ENCODE assay signal across 40 cellular contexts in genomic region chr3:196225086-196225485, GRCh38. TPM values are rescaled to one million over a fixed set of nuclear protein-coding genes. Genes with fewer than 3 reads are reported as not detected.
"Had no signal": no experiment of that assay in that cellular context is flagged by ENCODE, and none has a peak within 500 bp of the region (broad histone marks: within the 10 kb centered on the region; RNA-seq: fewer than 3 reads in every experiment).

No MANE protein-coding gene starts in this region.

- H3K27ac ChIP-seq: body of pancreas, epithelial cell of prostate, esophagus squamous epithelium, gastroesophageal sphincter, WERI-Rb-1 had no signal

- H3K27me3 ChIP-seq: adrenal gland, body of pancreas, esophagus squamous epithelium had no signal

- H3K4me3 Mint-ChIP-seq: activated CD4-positive, alpha-beta memory T cell treated with anti-CD3 and anti-CD28 coated beads for 36 hours; activated CD4-positive, alpha-beta T cell treated with anti-CD3 and anti-CD28 coated beads for 36 hours; activated CD4-positive, alpha-beta T cell treated with anti-CD3 and anti-CD28 coated beads, Interleukin-2, amount 10 ng/mL, durations not matched to agents 24 days and 14 days; activated CD8-positive, alpha-beta memory T cell treated with anti-CD3 and anti-CD28 coated beads, Interleukin-2, amount 10 ng/mL, durations not matched to agents 7 days and 5 days; activated CD8-positive, alpha-beta T cell treated with anti-CD3 and anti-CD28 coated beads, Interleukin-2, amount 10 ng/mL, durations not matched to agents 7 days and 5 days; activated naive CD4-positive, alpha-beta T cell treated with anti-CD3 and anti-CD28 coated beads for 36 hours; activated naive CD4-positive, alpha-beta T cell treated with anti-CD3 and anti-CD28 coated beads, Interleukin-2, amount 50 U/mL, for 24 hours; activated naive CD8-positive, alpha-beta T cell treated with anti-CD3 and anti-CD28 coated beads for 36 hours; activated naive CD8-positive, alpha-beta T cell treated with anti-CD3 and anti-CD28 coated beads, Interleukin-2, amount 50 U/mL, for 24 hours; activated T-helper 1 cell treated with anti-CD3 and anti-CD28 coated beads, Interleukin-12 subunit alpha, Interleukin-12 subunit beta, Interleukin-2, Interleukin-4 antibody, amounts not matched to agents 30 ng/mL and 10 ng/mL and 1 ng/mL, durations not matched to agents 14 hours and 24 hours and 36 hours; T-helper 17 cell; T-helper 2 cell treated with Interferon-gamma antibody and Interleukin-4, amounts not matched to agents 5 μg/mL and 100 μg/mL, for 36 hours had no signal

- DNase-seq: activated CD4-positive, alpha-beta memory T cell treated with anti-CD3 and anti-CD28 coated beads for 36 hours; activated CD4-positive, alpha-beta T cell treated with anti-CD3 and anti-CD28 coated beads for 36 hours; activated CD4-positive, alpha-beta T cell treated with anti-CD3 and anti-CD28 coated beads, Interleukin-2, amount 10 ng/mL, durations not matched to agents 24 days and 14 days; activated CD4-positive, CD25-positive, alpha-beta regulatory T cell; activated CD4-positive, CD25-positive, alpha-beta regulatory T cell treated with anti-CD3 and anti-CD28 coated beads, Interleukin-2, amount 50 U/mL, for 72 hours; activated CD8-positive, alpha-beta memory T cell treated with anti-CD3 and anti-CD28 coated beads, Interleukin-2, amount 10 ng/mL, durations not matched to agents 7 days and 5 days; activated CD8-positive, alpha-beta memory T cell treated with anti-CD3 and anti-CD28 coated beads, Interleukin-2, amount 50 U/mL, for 4 hours; activated CD8-positive, alpha-beta T cell treated with anti-CD3 and anti-CD28 coated beads, Interleukin-2, amount 10 ng/mL, durations not matched to agents 7 days and 5 days; activated effector memory CD4-positive, alpha-beta T cell treated with anti-CD3 and anti-CD28 coated beads, Interleukin-2, amount 50 U/mL, for 16 hours; activated naive CD4-positive, alpha-beta T cell treated with anti-CD3 and anti-CD28 coated beads for 36 hours; activated naive CD8-positive, alpha-beta T cell treated with anti-CD3 and anti-CD28 coated beads for 36 hours; activated naive CD8-positive, alpha-beta T cell treated with anti-CD3 and anti-CD28 coated beads, Interleukin-2, amount 50 U/mL, for 24 hours; activated T-cell treated with anti-CD3 and anti-CD28 coated beads, Interleukin-2, amount 50 U/mL, for 1 hour; activated T-cell treated with anti-CD3 and anti-CD28 coated beads, Interleukin-2, amount 50 U/mL, for 48 hours; amygdala; aorta; body of pancreas; caudate nucleus; cortex of kidney; effector CD8-positive, alpha-beta T cell; esophagus squamous epithelium; foreskin melanocyte; T-helper 1 cell; T-helper 17 cell; T1000; WERI-Rb-1 had no signal

- H3K9me3 Mint-ChIP-seq: activated CD4-positive, alpha-beta memory T cell treated with anti-CD3 and anti-CD28 coated beads for 36 hours; activated CD4-positive, alpha-beta T cell treated with anti-CD3 and anti-CD28 coated beads, Interleukin-2, amount 10 ng/mL, durations not matched to agents 24 days and 14 days; activated naive CD4-positive, alpha-beta T cell treated with anti-CD3 and anti-CD28 coated beads for 36 hours; activated naive CD4-positive, alpha-beta T cell treated with anti-CD3 and anti-CD28 coated beads, Interleukin-2, amount 50 U/mL, for 24 hours; activated naive CD8-positive, alpha-beta T cell treated with anti-CD3 and anti-CD28 coated beads for 36 hours; activated naive CD8-positive, alpha-beta T cell treated with anti-CD3 and anti-CD28 coated beads, Interleukin-2, amount 50 U/mL, for 24 hours; activated T-helper 1 cell treated with anti-CD3 and anti-CD28 coated beads, Interleukin-12 subunit alpha, Interleukin-12 subunit beta, Interleukin-2, Interleukin-4 antibody, amounts not matched to agents 30 ng/mL and 10 ng/mL and 1 ng/mL, durations not matched to agents 14 hours and 24 hours and 36 hours; activated T-helper 2 cell treated with anti-CD3 and anti-CD28 coated beads, Interferon-gamma antibody, Interleukin-2, Interleukin-4, amounts not matched to agents 10 μg/mL and 5 μg/mL and 100 μg/mL, durations not matched to agents 14 hours and 24 hours and 36 hours; T-helper 2 cell treated with Interferon-gamma antibody and Interleukin-4, amounts not matched to agents 5 μg/mL and 100 μg/mL, for 36 hours had no signal

- H3K9me3 ChIP-seq: adrenal gland, body of pancreas, esophagus squamous epithelium, gastroesophageal sphincter had no signal

- H3K4me3 ChIP-seq: adrenal gland, body of pancreas, esophagus squamous epithelium, gastroesophageal sphincter had no signal

- ATAC-seq: activated CD4-positive, alpha-beta T cell treated with anti-CD3 and anti-CD28 coated beads for 36 hours; activated CD8-positive, alpha-beta memory T cell treated with anti-CD3 and anti-CD28 coated beads, Interleukin-2, amount 10 ng/mL, durations not matched to agents 7 days and 5 days; activated CD8-positive, alpha-beta T cell treated with anti-CD3 and anti-CD28 coated beads, Interleukin-2, amount 10 ng/mL, durations not matched to agents 7 days and 5 days; activated naive CD8-positive, alpha-beta T cell treated with anti-CD3 and anti-CD28 coated beads, Interleukin-2, amount 50 U/mL, for 24 hours; body of pancreas; gastroesophageal sphincter; T-helper 17 cell had no signal

- H3K27me3 Mint-ChIP-seq: activated CD4-positive, alpha-beta T cell treated with anti-CD3 and anti-CD28 coated beads, Interleukin-2, amount 10 ng/mL, durations not matched to agents 24 days and 14 days; activated naive CD4-positive, alpha-beta T cell treated with anti-CD3 and anti-CD28 coated beads, Interleukin-2, amount 50 U/mL, for 24 hours; activated naive CD8-positive, alpha-beta T cell treated with anti-CD3 and anti-CD28 coated beads, Interleukin-2, amount 50 U/mL, for 24 hours; T-helper 17 cell had no signal

- H3K4me1 Mint-ChIP-seq: activated CD4-positive, alpha-beta T cell treated with anti-CD3 and anti-CD28 coated beads, Interleukin-2, amount 10 ng/mL, durations not matched to agents 24 days and 14 days; activated naive CD4-positive, alpha-beta T cell treated with anti-CD3 and anti-CD28 coated beads, Interleukin-2, amount 50 U/mL, for 24 hours; activated naive CD8-positive, alpha-beta T cell treated with anti-CD3 and anti-CD28 coated beads for 36 hours; activated naive CD8-positive, alpha-beta T cell treated with anti-CD3 and anti-CD28 coated beads, Interleukin-2, amount 50 U/mL, for 24 hours had no signal

- H3K27ac Mint-ChIP-seq: activated CD4-positive, alpha-beta memory T cell treated with anti-CD3 and anti-CD28 coated beads for 36 hours; activated CD4-positive, alpha-beta T cell treated with anti-CD3 and anti-CD28 coated beads for 36 hours; activated CD4-positive, alpha-beta T cell treated with anti-CD3 and anti-CD28 coated beads, Interleukin-2, amount 10 ng/mL, durations not matched to agents 24 days and 14 days; activated CD8-positive, alpha-beta memory T cell treated with anti-CD3 and anti-CD28 coated beads, Interleukin-2, amount 10 ng/mL, durations not matched to agents 7 days and 5 days; activated CD8-positive, alpha-beta T cell treated with anti-CD3 and anti-CD28 coated beads, Interleukin-2, amount 10 ng/mL, durations not matched to agents 7 days and 5 days; activated naive CD4-positive, alpha-beta T cell treated with anti-CD3 and anti-CD28 coated beads for 36 hours; activated naive CD4-positive, alpha-beta T cell treated with anti-CD3 and anti-CD28 coated beads, Interleukin-2, amount 50 U/mL, for 24 hours; activated naive CD8-positive, alpha-beta T cell treated with anti-CD3 and anti-CD28 coated beads for 36 hours; activated naive CD8-positive, alpha-beta T cell treated with anti-CD3 and anti-CD28 coated beads, Interleukin-2, amount 50 U/mL, for 24 hours; activated T-helper 1 cell treated with anti-CD3 and anti-CD28 coated beads, Interleukin-12 subunit alpha, Interleukin-12 subunit beta, Interleukin-2, Interleukin-4 antibody, amounts not matched to agents 30 ng/mL and 10 ng/mL and 1 ng/mL, durations not matched to agents 14 hours and 24 hours and 36 hours; activated T-helper 2 cell treated with anti-CD3 and anti-CD28 coated beads, Interferon-gamma antibody, Interleukin-2, Interleukin-4, amounts not matched to agents 10 μg/mL and 5 μg/mL and 100 μg/mL, durations not matched to agents 14 hours and 24 hours and 36 hours; T-helper 17 cell; T-helper 2 cell treated with Interferon-gamma antibody and Interleukin-4, amounts not matched to agents 5 μg/mL and 100 μg/mL, for 36 hours had no signal

- H3K36me3 ChIP-seq: adrenal gland, esophagus squamous epithelium, gastroesophageal sphincter, WERI-Rb-1 had no signal

- H3K36me3 Mint-ChIP-seq: activated CD4-positive, alpha-beta memory T cell treated with anti-CD3 and anti-CD28 coated beads for 36 hours; activated CD8-positive, alpha-beta memory T cell treated with anti-CD3 and anti-CD28 coated beads, Interleukin-2, amount 10 ng/mL, durations not matched to agents 7 days and 5 days; activated naive CD4-positive, alpha-beta T cell treated with anti-CD3 and anti-CD28 coated beads, Interleukin-2, amount 50 U/mL, for 24 hours; activated naive CD8-positive, alpha-beta T cell treated with anti-CD3 and anti-CD28 coated beads for 36 hours had no signal

RNA-seq across cellular contexts. Expression of gene SLC51A, which starts 8.8 kb away (rescaled TPM):
- total RNA-seq: activated CD4-positive, alpha-beta memory T cell treated with anti-CD3 and anti-CD28 coated beads for 36 hours; activated CD4-positive, alpha-beta T cell treated with anti-CD3 and anti-CD28 coated beads for 36 hours; activated CD4-positive, alpha-beta T cell treated with anti-CD3 and anti-CD28 coated beads, Interleukin-2, amount 10 ng/mL, durations not matched to agents 24 days and 14 days; activated CD8-positive, alpha-beta memory T cell treated with anti-CD3 and anti-CD28 coated beads for 36 hours; activated CD8-positive, alpha-beta memory T cell treated with anti-CD3 and anti-CD28 coated beads, Interleukin-2, amount 10 ng/mL, durations not matched to agents 7 days and 5 days; activated CD8-positive, alpha-beta T cell treated with anti-CD3 and anti-CD28 coated beads, Interleukin-2, amount 10 ng/mL, durations not matched to agents 7 days and 5 days; activated naive CD4-positive, alpha-beta T cell treated with anti-CD3 and anti-CD28 coated beads for 36 hours; activated naive CD8-positive, alpha-beta T cell treated with anti-CD3 and anti-CD28 coated beads for 36 hours; activated T-helper 1 cell treated with anti-CD3 and anti-CD28 coated beads, Interleukin-12 subunit alpha, Interleukin-12 subunit beta, Interleukin-2, Interleukin-4 antibody, amounts not matched to agents 30 ng/mL and 10 ng/mL and 1 ng/mL, durations not matched to agents 14 hours and 24 hours and 36 hours; activated T-helper 2 cell treated with anti-CD3 and anti-CD28 coated beads, Interferon-gamma antibody, Interleukin-2, Interleukin-4, amounts not matched to agents 10 μg/mL and 5 μg/mL and 100 μg/mL, durations not matched to agents 14 hours and 24 hours and 36 hours; chondrocyte; dermis microvascular lymphatic vessel endothelial cell; endothelial cell of umbilical vein; fibroblast of lung; fibroblast of villous mesenchyme; gastroesophageal sphincter; glomerular endothelial cell; T-helper 17 cell had no signal
- polyA plus RNA-seq: endothelial cell of umbilical vein, fibroblast of lung had no signal

RNA-seq across cellular contexts. Expression of gene ZDHHC19, which starts 13.9 kb away (rescaled TPM):
- total RNA-seq: activated CD4-positive, alpha-beta T cell treated with anti-CD3 and anti-CD28 coated beads for 36 hours; activated CD4-positive, alpha-beta T cell treated with anti-CD3 and anti-CD28 coated beads, Interleukin-2, amount 10 ng/mL, durations not matched to agents 24 days and 14 days; activated CD8-positive, alpha-beta memory T cell treated with anti-CD3 and anti-CD28 coated beads for 36 hours; activated CD8-positive, alpha-beta memory T cell treated with anti-CD3 and anti-CD28 coated beads, Interleukin-2, amount 10 ng/mL, durations not matched to agents 7 days and 5 days; activated CD8-positive, alpha-beta T cell treated with anti-CD3 and anti-CD28 coated beads, Interleukin-2, amount 10 ng/mL, durations not matched to agents 7 days and 5 days; activated naive CD4-positive, alpha-beta T cell treated with anti-CD3 and anti-CD28 coated beads for 36 hours; activated naive CD8-positive, alpha-beta T cell treated with anti-CD3 and anti-CD28 coated beads for 36 hours; activated T-helper 2 cell treated with anti-CD3 and anti-CD28 coated beads, Interferon-gamma antibody, Interleukin-2, Interleukin-4, amounts not matched to agents 10 μg/mL and 5 μg/mL and 100 μg/mL, durations not matched to agents 14 hours and 24 hours and 36 hours; body of pancreas; chondrocyte; dermis microvascular lymphatic vessel endothelial cell; endothelial cell of umbilical vein; esophagus squamous epithelium; fibroblast of lung; fibroblast of villous mesenchyme; gastroesophageal sphincter; glomerular endothelial cell; T-helper 17 cell had no signal
- polyA plus RNA-seq: aorta, endothelial cell of umbilical vein, fibroblast of lung had no signal
